Comparison of ENCODE assay signal across 33 cellular contexts in the genomic region with DNA sequence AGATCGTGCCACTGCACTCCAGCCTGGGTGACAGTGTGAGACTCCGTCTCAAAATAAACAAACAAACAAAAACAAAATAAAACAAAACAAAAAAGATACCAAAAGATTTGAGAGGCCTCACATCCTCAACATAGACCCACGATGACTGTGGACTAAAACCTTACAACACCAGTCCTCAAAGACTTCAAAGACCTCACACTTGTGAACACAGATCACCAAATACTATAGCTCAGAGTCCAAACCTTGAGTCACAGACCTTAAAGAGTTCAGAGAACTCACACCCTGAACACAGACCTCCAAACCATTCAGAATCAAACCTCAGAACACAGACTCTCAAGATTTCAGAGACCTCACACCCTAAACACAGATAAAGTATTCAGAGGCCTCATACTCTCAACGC. TPM values are rescaled to one million over a fixed set of nuclear protein-coding genes. Genes with fewer than 3 reads are reported as not detected.
"Had no signal": no experiment of that assay in that cellular context is flagged by ENCODE, and none has a peak within 500 bp of the region (broad histone marks: within the 10 kb centered on the region; RNA-seq: fewer than 3 reads in every experiment).

No MANE protein-coding gene starts in this region.

- H3K27ac Mint-ChIP-seq: stimulated activated effector memory CD8-positive, alpha-beta T cell treated with anti-CD3 and anti-CD28 coated beads, Interleukin-12 subunit alpha, Interleukin-12 subunit beta, amount 100 ng/mL, for 72 hours; stimulated activated memory B cell treated with anti-CD40 and anti-IgM and Interleukin-4, amounts not matched to agents 10 μg/mL and 1 μg/mL and 100 μg/mL, for 72 hours; stimulated activated naive B cell treated with anti-CD40 and anti-IgM and Interleukin-4, amounts not matched to agents 10 μg/mL and 1 μg/mL and 100 μg/mL, for 72 hours; stimulated activated naive CD8-positive, alpha-beta T cell treated with anti-CD3 and anti-CD28 coated beads, Interleukin-15, amount 100 ng/mL, for 72 hours; stimulated activated naive CD8-positive, alpha-beta T cell treated with anti-CD3 and anti-CD28 coated beads, Interleukin-15, Interleukin-2, amounts not matched to agents 100 ng/mL and 50 ng/mL, for 24 hours; type B pancreatic cell had no signal

- H3K27me3 Mint-ChIP-seq: stimulated activated memory B cell treated with anti-CD40 and anti-IgM and Interleukin-4, amounts not matched to agents 10 μg/mL and 1 μg/mL and 100 μg/mL, for 72 hours; stimulated activated naive CD8-positive, alpha-beta T cell treated with anti-CD3 and anti-CD28 coated beads, Interleukin-15, amount 100 ng/mL, for 72 hours; type B pancreatic cell had no signal

- H3K27me3 ChIP-seq: stomach, suprapubic skin, testis, thyroid gland, tibial artery, transverse colon, upper lobe of left lung, upper lobe of right lung, uterus, vagina had no signal

- H3K36me3 Mint-ChIP-seq: stimulated activated effector memory CD8-positive, alpha-beta T cell treated with anti-CD3 and anti-CD28 coated beads, Interleukin-12 subunit alpha, Interleukin-12 subunit beta, amount 100 ng/mL, for 72 hours; stimulated activated memory B cell treated with anti-CD40 and anti-IgM and Interleukin-4, amounts not matched to agents 10 μg/mL and 1 μg/mL and 100 μg/mL, for 72 hours; stimulated activated naive B cell treated with anti-CD40 and anti-IgM and Interleukin-4, amounts not matched to agents 10 μg/mL and 1 μg/mL and 100 μg/mL, for 72 hours; type B pancreatic cell had no signal

- H3K4me1 Mint-ChIP-seq: stimulated activated effector memory CD8-positive, alpha-beta T cell treated with anti-CD3 and anti-CD28 coated beads, Interleukin-12 subunit alpha, Interleukin-12 subunit beta, amount 100 ng/mL, for 72 hours; stimulated activated memory B cell treated with anti-CD40 and anti-IgM and Interleukin-4, amounts not matched to agents 10 μg/mL and 1 μg/mL and 100 μg/mL, for 72 hours; stimulated activated naive B cell treated with anti-CD40 and anti-IgM and Interleukin-4, amounts not matched to agents 10 μg/mL and 1 μg/mL and 100 μg/mL, for 72 hours; stimulated activated naive CD8-positive, alpha-beta T cell treated with anti-CD3 and anti-CD28 coated beads, Interleukin-15, amount 100 ng/mL, for 72 hours had no signal

- ATAC-seq: stimulated activated effector memory CD8-positive, alpha-beta T cell treated with anti-CD3 and anti-CD28 coated beads, Interleukin-12 subunit alpha, Interleukin-12 subunit beta, amount 100 ng/mL, for 72 hours; stimulated activated memory B cell treated with anti-CD40 and anti-IgM and Interleukin-4, amounts not matched to agents 10 μg/mL and 1 μg/mL and 100 μg/mL, for 72 hours; stimulated activated naive B cell treated with anti-CD40 and anti-IgM and Interleukin-4, amounts not matched to agents 10 μg/mL and 1 μg/mL and 100 μg/mL, for 72 hours; stimulated activated naive CD8-positive, alpha-beta T cell treated with anti-CD3 and anti-CD28 coated beads, Interleukin-15, amount 100 ng/mL, for 72 hours; stimulated activated naive CD8-positive, alpha-beta T cell treated with anti-CD3 and anti-CD28 coated beads, Interleukin-15, Interleukin-2, amounts not matched to agents 100 U/mL and 50 U/mL, for 24 hours; upper lobe of right lung had no signal

- DNase-seq: stimulated activated CD4-positive, alpha-beta T cell treated with anti-CD3 and anti-CD28 coated beads, Interleukin-2, amount 100 ng/mL, for 48 hours; stimulated activated CD4-positive, alpha-beta T cell treated with anti-CD3 and anti-CD28 coated beads, Interleukin-4, amount 100 ng/mL, for 1 hour; stimulated activated CD4-positive, alpha-beta T cell treated with anti-CD3 and anti-CD28 coated beads, Interleukin-4, amount 100 ng/mL, for 24 hours; stimulated activated CD4-positive, alpha-beta T cell treated with anti-CD3 and anti-CD28 coated beads, Interleukin-4, amount 100 ng/mL, for 4 hours; stimulated activated CD8-positive, alpha-beta memory T cell treated with anti-CD3 and anti-CD28 coated beads, Interleukin-4, amount 100 ng/mL, for 48 hours; stimulated activated naive B cell treated with anti-CD40 and anti-IgM and Interleukin-4, amounts not matched to agents 10 μg/mL and 1 μg/mL and 100 μg/mL, for 72 hours; stimulated activated naive CD4-positive, alpha-beta T cell; stimulated activated naive CD4-positive, alpha-beta T cell treated with Interleukin-2 at 50 U/mL for 16 hours; stimulated activated naive CD8-positive, alpha-beta T cell treated with anti-CD3 and anti-CD28 coated beads, Interleukin-15, amount 100 ng/mL, for 72 hours; stimulated activated naive CD8-positive, alpha-beta T cell treated with anti-CD3 and anti-CD28 coated beads, Interleukin-15, Interleukin-2, amounts not matched to agents 100 U/mL and 50 U/mL, for 24 hours; stomach; substantia nigra; testis; thyroid gland; tibial artery; transverse colon; trophoblast cell; upper lobe of right lung; uterus had no signal

- H3K27ac ChIP-seq: stomach, suprapubic skin, testis, thoracic aorta, thyroid gland, tibial artery, tibial nerve, transverse colon, upper lobe of left lung, upper lobe of right lung, uterus, vagina had no signal

- H3K9me3 ChIP-seq: suprapubic skin, testis, thoracic aorta, thyroid gland, tibial artery, tibial nerve, transverse colon, upper lobe of left lung, upper lobe of right lung, uterus, vagina had no signal

- H3K9me3 Mint-ChIP-seq: stimulated activated effector memory CD8-positive, alpha-beta T cell treated with anti-CD3 and anti-CD28 coated beads, Interleukin-12 subunit alpha, Interleukin-12 subunit beta, amount 100 ng/mL, for 72 hours; stimulated activated memory B cell treated with anti-CD40 and anti-IgM and Interleukin-4, amounts not matched to agents 10 μg/mL and 1 μg/mL and 100 μg/mL, for 72 hours; stimulated activated naive B cell treated with anti-CD40 and anti-IgM and Interleukin-4, amounts not matched to agents 10 μg/mL and 1 μg/mL and 100 μg/mL, for 72 hours; stimulated activated naive CD8-positive, alpha-beta T cell treated with anti-CD3 and anti-CD28 coated beads, Interleukin-15, amount 100 ng/mL, for 72 hours; stimulated activated naive CD8-positive, alpha-beta T cell treated with anti-CD3 and anti-CD28 coated beads, Interleukin-15, Interleukin-2, amounts not matched to agents 100 ng/mL and 50 ng/mL, for 24 hours had no signal

- H3K4me1 ChIP-seq: stomach, suprapubic skin, testis, thyroid gland, tibial artery, tibial nerve, transverse colon, upper lobe of left lung, upper lobe of right lung, uterus, vagina had no signal

- H3K4me3 ChIP-seq: stomach, suprapubic skin, testis, thoracic aorta, thyroid gland, tibial artery, tibial nerve, transverse colon, upper lobe of left lung, upper lobe of right lung, uterus, vagina had no signal

- FAIRE-seq: urothelium cell line had no signal

- H3K4me3 Mint-ChIP-seq: stimulated activated effector memory CD8-positive, alpha-beta T cell treated with anti-CD3 and anti-CD28 coated beads, Interleukin-12 subunit alpha, Interleukin-12 subunit beta, amount 100 ng/mL, for 72 hours; stimulated activated memory B cell treated with anti-CD40 and anti-IgM and Interleukin-4, amounts not matched to agents 10 μg/mL and 1 μg/mL and 100 μg/mL, for 72 hours; stimulated activated naive B cell treated with anti-CD40 and anti-IgM and Interleukin-4, amounts not matched to agents 10 μg/mL and 1 μg/mL and 100 μg/mL, for 72 hours; stimulated activated naive CD8-positive, alpha-beta T cell treated with anti-CD3 and anti-CD28 coated beads, Interleukin-15, amount 100 ng/mL, for 72 hours; stimulated activated naive CD8-positive, alpha-beta T cell treated with anti-CD3 and anti-CD28 coated beads, Interleukin-15, Interleukin-2, amounts not matched to agents 100 ng/mL and 50 ng/mL, for 24 hours; type B pancreatic cell had no signal

- H3K36me3 ChIP-seq: stomach, suprapubic skin, thoracic aorta, thyroid gland, tibial artery, tibial nerve, transverse colon, upper lobe of left lung, upper lobe of right lung, uterus, vagina had no signal

RNA-seq across cellular contexts. Expression of a gene that starts 12.7 kb away (rescaled TPM):
- total RNA-seq: stomach, subcutaneous adipose tissue, suprapubic skin, temporal lobe, thoracic aorta, thyroid gland, tibial nerve, transverse colon, upper lobe of left lung, upper lobe of right lung, ureter, vagina had no signal
- polyA plus RNA-seq: stomach, urinary bladder had no signal
